Comparison of ENCODE assay signal across 23 cellular contexts in genomic region chr1:110220324-110220723, GRCh38.
"Had no signal": no experiment of that assay in that cellular context is flagged by ENCODE, and none has a peak within 500 bp of the region (broad histone marks: within the 10 kb centered on the region; RNA-seq: fewer than 3 reads in every experiment).

No MANE protein-coding gene starts in this region.

- FAIRE-seq: colon, urothelium cell line had no signal

- H3K9ac ChIP-seq: parathyroid adenoma had no signal

- H3K27me3 ChIP-seq: dorsolateral prefrontal cortex, gastrocnemius medialis, heart left ventricle, left lung, right atrium auricular region, sigmoid colon, testis, tibial nerve, upper lobe of left lung had no signal

- H3K4me3 ChIP-seq: dorsolateral prefrontal cortex, gastrocnemius medialis, heart left ventricle, hepatocyte, left lung, right atrium auricular region, sigmoid colon, testis, tibial nerve, upper lobe of left lung had no signal

- H3K9me3 ChIP-seq: gastrocnemius medialis, heart left ventricle, left lung, right atrium auricular region, sigmoid colon, testis, tibial nerve, upper lobe of left lung had no signal

- H3K36me3 ChIP-seq: gastrocnemius medialis had no signal

- H3K27ac ChIP-seq: dorsolateral prefrontal cortex, gastrocnemius medialis, heart left ventricle, hepatocyte, left lung, parathyroid adenoma, right atrium auricular region, sigmoid colon, testis, tibial nerve, upper lobe of left lung had no signal

- DNase-seq: central memory CD4-positive, alpha-beta T cell; dorsolateral prefrontal cortex; effector CD4-positive, alpha-beta T cell; foreskin fibroblast; gastrocnemius medialis; heart left ventricle; left lung; mesenchymal stem cell; natural killer cell; occipital lobe; sigmoid colon; stimulated activated CD4-positive, alpha-beta T cell treated with anti-CD3 and anti-CD28 coated beads, Interleukin-4, amount 100 ng/mL, for 4 hours; stimulated activated naive CD8-positive, alpha-beta T cell treated with anti-CD3 and anti-CD28 coated beads, Interleukin-15, Interleukin-2, amounts not matched to agents 100 U/mL and 50 U/mL, for 24 hours; substantia nigra; testis; upper lobe of left lung had no signal

- H3K4me2 ChIP-seq: hepatocyte had no signal

- H3K4me1 ChIP-seq: gastrocnemius medialis, left lung, sigmoid colon, upper lobe of left lung had no signal

- H3K79me2 ChIP-seq: hepatocyte had no signal

- ATAC-seq: gastrocnemius medialis; heart left ventricle; left lung; natural killer cell; stimulated activated memory B cell treated with anti-CD40 and anti-IgM and Interleukin-4, amounts not matched to agents 10 μg/mL and 1 μg/mL and 100 μg/mL, for 72 hours; stimulated activated naive CD8-positive, alpha-beta T cell treated with anti-CD3 and anti-CD28 coated beads, Interleukin-15, Interleukin-2, amounts not matched to agents 100 U/mL and 50 U/mL, for 24 hours had no signal
